ENCODE assay signal across 37 cellular contexts in the genomic region with DNA sequence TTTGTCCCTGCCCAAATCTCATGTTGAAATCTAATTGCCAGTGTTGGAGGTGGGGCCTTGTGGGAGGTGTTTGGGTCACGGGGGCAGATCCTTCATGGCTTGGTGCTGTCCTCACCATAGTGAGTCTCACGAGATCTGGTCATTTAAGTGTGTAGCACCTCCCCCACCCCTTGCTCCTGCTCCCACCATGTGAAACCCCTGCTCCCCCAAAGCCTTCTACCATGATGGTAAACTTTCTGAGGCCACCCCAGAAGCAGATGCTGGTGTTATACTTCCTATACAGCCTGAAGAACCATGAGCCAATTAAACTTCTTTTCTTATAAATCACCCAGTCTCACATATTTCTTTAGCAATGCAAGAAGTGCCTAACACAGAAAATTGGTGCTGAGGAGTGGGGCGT. TPM values are rescaled to one million over a fixed set of nuclear protein-coding genes. Genes with fewer than 3 reads are reported as not detected.
"Had no signal": no experiment of that assay in that cellular context is flagged by ENCODE, and none has a peak within 500 bp of the region (broad histone marks: within the 10 kb centered on the region; RNA-seq: fewer than 3 reads in every experiment).

No MANE protein-coding gene starts in this region.

- ATAC-seq: activated naive CD4-positive, alpha-beta T cell treated with anti-CD3 and anti-CD28 coated beads, Interleukin-2, amount 50 U/mL, for 72 hours; activated naive CD8-positive, alpha-beta T cell treated with anti-CD3 and anti-CD28 coated beads, Interleukin-2, amount 50 U/mL, for 24 hours; activated T-cell treated with anti-CD3 and anti-CD28 coated beads, Interleukin-2, amount 50 U/mL, for 4 hours; activated T-cell treated with anti-CD3 and anti-CD28 coated beads, Interleukin-2, amount 50 U/mL, for 72 hours; activated T-helper 17 cell treated with anti-CD3 and anti-CD28 coated beads, Interleukin-2, amount 50 U/mL, for 72 hours; body of pancreas had no signal

- H3K36me3 Mint-ChIP-seq: activated naive CD4-positive, alpha-beta T cell treated with anti-CD3 and anti-CD28 coated beads, Interleukin-2, amount 10 ng/mL, durations not matched to agents 7 days and 5 days; activated naive CD4-positive, alpha-beta T cell treated with anti-CD3 and anti-CD28 coated beads, Interleukin-2, amount 50 U/mL, for 24 hours; activated naive CD4-positive, alpha-beta T cell treated with anti-CD3 and anti-CD28 coated beads, Interleukin-2, amount 50 U/mL, for 72 hours; activated naive CD8-positive, alpha-beta T cell; activated naive CD8-positive, alpha-beta T cell treated with anti-CD3 and anti-CD28 coated beads for 36 hours; activated naive CD8-positive, alpha-beta T cell treated with anti-CD3 and anti-CD28 coated beads, Interleukin-2, amount 10 ng/mL, durations not matched to agents 7 days and 5 days; brain had no signal

- H3K4me3 ChIP-seq: adrenal gland, ascending aorta, body of pancreas, cardiac muscle cell had no signal

- H3K27me3 Mint-ChIP-seq: activated naive CD4-positive, alpha-beta T cell treated with anti-CD3 and anti-CD28 coated beads, Interleukin-2, amount 50 U/mL, for 24 hours; activated naive CD8-positive, alpha-beta T cell; activated naive CD8-positive, alpha-beta T cell treated with anti-CD3 and anti-CD28 coated beads for 36 hours; activated naive CD8-positive, alpha-beta T cell treated with anti-CD3 and anti-CD28 coated beads, Interleukin-2, amount 50 U/mL, for 24 hours; activated T-helper 17 cell treated with anti-CD3 and anti-CD28 coated beads, Interleukin-2, amount 50 U/mL, for 72 hours had no signal

- H3K4me1 Mint-ChIP-seq: activated naive CD4-positive, alpha-beta T cell treated with anti-CD3 and anti-CD28 coated beads, Interleukin-2, amount 10 ng/mL, durations not matched to agents 7 days and 5 days; activated naive CD4-positive, alpha-beta T cell treated with anti-CD3 and anti-CD28 coated beads, Interleukin-2, amount 50 U/mL, for 24 hours; activated naive CD8-positive, alpha-beta T cell treated with anti-CD3 and anti-CD28 coated beads for 36 hours; activated naive CD8-positive, alpha-beta T cell treated with anti-CD3 and anti-CD28 coated beads, Interleukin-2, amount 10 ng/mL, durations not matched to agents 7 days and 5 days; activated naive CD8-positive, alpha-beta T cell treated with anti-CD3 and anti-CD28 coated beads, Interleukin-2, amount 50 U/mL, for 24 hours; activated T-helper 17 cell treated with anti-CD3 and anti-CD28 coated beads, Interleukin-2, amount 50 U/mL, for 72 hours; central memory CD8-positive, alpha-beta T cell had no signal

- DNase-seq: activated effector memory CD4-positive, alpha-beta T cell treated with anti-CD3 and anti-CD28 coated beads, Interleukin-2, amount 50 U/mL, for 16 hours; activated effector memory CD4-positive, alpha-beta T cell treated with Interleukin-2 at 50 U/mL for 16 hours; activated gamma-delta T cell; activated gamma-delta T cell treated with Interleukin-2 at 50 U/mL for 16 hours; activated naive CD4-positive, alpha-beta T cell; activated naive CD4-positive, alpha-beta T cell treated with anti-CD3 and anti-CD28 coated beads for 36 hours; activated naive CD4-positive, alpha-beta T cell treated with anti-CD3 and anti-CD28 coated beads, Interleukin-2, amount 10 ng/mL, durations not matched to agents 7 days and 5 days; activated naive CD4-positive, alpha-beta T cell treated with anti-CD3 and anti-CD28 coated beads, Interleukin-2, amount 50 U/mL, for 16 hours; activated naive CD4-positive, alpha-beta T cell treated with Interleukin-2 at 50 U/mL for 16 hours; activated naive CD8-positive, alpha-beta T cell treated with anti-CD3 and anti-CD28 coated beads for 36 hours; activated naive CD8-positive, alpha-beta T cell treated with anti-CD3 and anti-CD28 coated beads, Interleukin-2, amount 10 ng/mL, durations not matched to agents 7 days and 5 days; activated naive CD8-positive, alpha-beta T cell treated with anti-CD3 and anti-CD28 coated beads, Interleukin-2, amount 50 U/mL, for 24 hours; activated T-cell treated with anti-CD3 and anti-CD28 coated beads for 4 hours; activated T-cell treated with anti-CD3 and anti-CD28 coated beads, Interleukin-2, amount 50 U/mL, for 24 hours; activated T-cell treated with anti-CD3 and anti-CD28 coated beads, Interleukin-2, amount 50 U/mL, for 4 hours; activated T-cell treated with anti-CD3 and anti-CD28 coated beads, Interleukin-2, amount 50 U/mL, for 48 hours; activated T-cell treated with anti-CD3 and anti-CD28 coated beads, Interleukin-2, amount 50 U/mL, for 72 hours; adrenal gland; amniotic stem cell; amygdala; anterior cingulate cortex; aorta; body of pancreas; brain microvascular endothelial cell; caudate nucleus; central memory CD4-positive, alpha-beta T cell; cerebellar nuclear complex had no signal

- H3K27ac Mint-ChIP-seq: activated naive CD4-positive, alpha-beta T cell treated with anti-CD3 and anti-CD28 coated beads for 36 hours; activated naive CD4-positive, alpha-beta T cell treated with anti-CD3 and anti-CD28 coated beads, Interleukin-2, amount 10 ng/mL, durations not matched to agents 7 days and 5 days; activated naive CD4-positive, alpha-beta T cell treated with anti-CD3 and anti-CD28 coated beads, Interleukin-2, amount 50 U/mL, for 24 hours; activated naive CD4-positive, alpha-beta T cell treated with anti-CD3 and anti-CD28 coated beads, Interleukin-2, amount 50 U/mL, for 72 hours; activated naive CD8-positive, alpha-beta T cell; activated naive CD8-positive, alpha-beta T cell treated with anti-CD3 and anti-CD28 coated beads for 36 hours; activated naive CD8-positive, alpha-beta T cell treated with anti-CD3 and anti-CD28 coated beads, Interleukin-2, amount 10 ng/mL, durations not matched to agents 7 days and 5 days; activated naive CD8-positive, alpha-beta T cell treated with anti-CD3 and anti-CD28 coated beads, Interleukin-2, amount 50 U/mL, for 24 hours; activated T-cell treated with anti-CD3 and anti-CD28 coated beads, Interleukin-2, amount 50 U/mL, for 24 hours; activated T-cell treated with anti-CD3 and anti-CD28 coated beads, Interleukin-2, amount 50 U/mL, for 72 hours; activated T-helper 1 cell treated with anti-CD3 and anti-CD28 coated beads, Interleukin-12 subunit alpha, Interleukin-12 subunit beta, Interleukin-2, Interleukin-4 antibody, amounts not matched to agents 30 ng/mL and 10 ng/mL and 1 ng/mL, durations not matched to agents 14 hours and 24 hours and 36 hours; activated T-helper 17 cell treated with anti-CD3 and anti-CD28 coated beads, Interleukin-2, amount 50 U/mL, for 72 hours; activated T-helper 2 cell treated with anti-CD3 and anti-CD28 coated beads, Interferon-gamma antibody, Interleukin-2, Interleukin-4, amounts not matched to agents 10 μg/mL and 5 μg/mL and 100 μg/mL, durations not matched to agents 14 hours and 24 hours and 36 hours; brain had no signal

- H3K4me1 ChIP-seq: body of pancreas had no signal

- H3K36me3 ChIP-seq: adrenal gland, ascending aorta, brain microvascular endothelial cell, cardiac muscle cell had no signal

- H3K9me3 ChIP-seq: adrenal gland, ascending aorta, body of pancreas had no signal

- H3K4me3 Mint-ChIP-seq: activated naive CD4-positive, alpha-beta T cell treated with anti-CD3 and anti-CD28 coated beads for 36 hours; activated naive CD4-positive, alpha-beta T cell treated with anti-CD3 and anti-CD28 coated beads, Interleukin-2, amount 10 ng/mL, durations not matched to agents 7 days and 5 days; activated naive CD4-positive, alpha-beta T cell treated with anti-CD3 and anti-CD28 coated beads, Interleukin-2, amount 50 U/mL, for 24 hours; activated naive CD8-positive, alpha-beta T cell; activated naive CD8-positive, alpha-beta T cell treated with anti-CD3 and anti-CD28 coated beads for 36 hours; activated naive CD8-positive, alpha-beta T cell treated with anti-CD3 and anti-CD28 coated beads, Interleukin-2, amount 10 ng/mL, durations not matched to agents 7 days and 5 days; activated naive CD8-positive, alpha-beta T cell treated with anti-CD3 and anti-CD28 coated beads, Interleukin-2, amount 50 U/mL, for 24 hours; activated T-cell treated with anti-CD3 and anti-CD28 coated beads, Interleukin-2, amount 50 U/mL, for 24 hours; activated T-cell treated with anti-CD3 and anti-CD28 coated beads, Interleukin-2, amount 50 U/mL, for 4 hours; activated T-cell treated with anti-CD3 and anti-CD28 coated beads, Interleukin-2, amount 50 U/mL, for 72 hours; activated T-helper 1 cell treated with anti-CD3 and anti-CD28 coated beads, Interleukin-12 subunit alpha, Interleukin-12 subunit beta, Interleukin-2, Interleukin-4 antibody, amounts not matched to agents 30 ng/mL and 10 ng/mL and 1 ng/mL, durations not matched to agents 14 hours and 24 hours and 36 hours; activated T-helper 17 cell treated with anti-CD3 and anti-CD28 coated beads, Interleukin-2, amount 50 U/mL, for 72 hours; brain; central memory CD8-positive, alpha-beta T cell had no signal

- H3K27ac ChIP-seq: ascending aorta, body of pancreas, brain microvascular endothelial cell, cardiac muscle cell had no signal

- H3K27me3 ChIP-seq: adrenal gland, ascending aorta, body of pancreas, brain microvascular endothelial cell, cardiac muscle cell had no signal

- H3K9me3 Mint-ChIP-seq: activated naive CD4-positive, alpha-beta T cell treated with anti-CD3 and anti-CD28 coated beads for 36 hours; activated naive CD4-positive, alpha-beta T cell treated with anti-CD3 and anti-CD28 coated beads, Interleukin-2, amount 10 ng/mL, durations not matched to agents 7 days and 5 days; activated naive CD4-positive, alpha-beta T cell treated with anti-CD3 and anti-CD28 coated beads, Interleukin-2, amount 50 U/mL, for 24 hours; activated naive CD4-positive, alpha-beta T cell treated with anti-CD3 and anti-CD28 coated beads, Interleukin-2, amount 50 U/mL, for 72 hours; activated naive CD8-positive, alpha-beta T cell treated with anti-CD3 and anti-CD28 coated beads for 36 hours; activated naive CD8-positive, alpha-beta T cell treated with anti-CD3 and anti-CD28 coated beads, Interleukin-2, amount 10 ng/mL, durations not matched to agents 7 days and 5 days; activated naive CD8-positive, alpha-beta T cell treated with anti-CD3 and anti-CD28 coated beads, Interleukin-2, amount 50 U/mL, for 24 hours; activated T-cell treated with anti-CD3 and anti-CD28 coated beads, Interleukin-2, amount 50 U/mL, for 24 hours; activated T-cell treated with anti-CD3 and anti-CD28 coated beads, Interleukin-2, amount 50 U/mL, for 4 hours; activated T-cell treated with anti-CD3 and anti-CD28 coated beads, Interleukin-2, amount 50 U/mL, for 72 hours; activated T-helper 1 cell treated with anti-CD3 and anti-CD28 coated beads, Interleukin-12 subunit alpha, Interleukin-12 subunit beta, Interleukin-2, Interleukin-4 antibody, amounts not matched to agents 30 ng/mL and 10 ng/mL and 1 ng/mL, durations not matched to agents 14 hours and 24 hours and 36 hours; activated T-helper 17 cell treated with anti-CD3 and anti-CD28 coated beads, Interleukin-2, amount 50 U/mL, for 72 hours; activated T-helper 2 cell treated with anti-CD3 and anti-CD28 coated beads, Interferon-gamma antibody, Interleukin-2, Interleukin-4, amounts not matched to agents 10 μg/mL and 5 μg/mL and 100 μg/mL, durations not matched to agents 14 hours and 24 hours and 36 hours; central memory CD8-positive, alpha-beta T cell had no signal

RNA-seq across cellular contexts. Expression of gene THBS2, which starts 19.9 kb away (rescaled TPM):
- total RNA-seq: activated naive CD4-positive, alpha-beta T cell treated with anti-CD3 and anti-CD28 coated beads for 36 hours; activated naive CD4-positive, alpha-beta T cell treated with anti-CD3 and anti-CD28 coated beads, Interleukin-2, amount 50 U/mL, for 72 hours; activated naive CD8-positive, alpha-beta T cell treated with anti-CD3 and anti-CD28 coated beads for 36 hours; activated naive CD8-positive, alpha-beta T cell treated with anti-CD3 and anti-CD28 coated beads, Interleukin-2, amount 10 ng/mL, durations not matched to agents 7 days and 5 days; activated T-cell treated with anti-CD3 and anti-CD28 coated beads, Interleukin-2, amount 50 U/mL, for 72 hours; activated T-helper 1 cell treated with anti-CD3 and anti-CD28 coated beads, Interleukin-12 subunit alpha, Interleukin-12 subunit beta, Interleukin-2, Interleukin-4 antibody, amounts not matched to agents 30 ng/mL and 10 ng/mL and 1 ng/mL, durations not matched to agents 14 hours and 24 hours and 36 hours; activated T-helper 17 cell treated with anti-CD3 and anti-CD28 coated beads, Interleukin-2, amount 50 U/mL, for 72 hours; activated T-helper 2 cell treated with anti-CD3 and anti-CD28 coated beads, Interferon-gamma antibody, Interleukin-2, Interleukin-4, amounts not matched to agents 10 μg/mL and 5 μg/mL and 100 μg/mL, durations not matched to agents 14 hours and 24 hours and 36 hours had no signal
